In the genomic region with DNA sequence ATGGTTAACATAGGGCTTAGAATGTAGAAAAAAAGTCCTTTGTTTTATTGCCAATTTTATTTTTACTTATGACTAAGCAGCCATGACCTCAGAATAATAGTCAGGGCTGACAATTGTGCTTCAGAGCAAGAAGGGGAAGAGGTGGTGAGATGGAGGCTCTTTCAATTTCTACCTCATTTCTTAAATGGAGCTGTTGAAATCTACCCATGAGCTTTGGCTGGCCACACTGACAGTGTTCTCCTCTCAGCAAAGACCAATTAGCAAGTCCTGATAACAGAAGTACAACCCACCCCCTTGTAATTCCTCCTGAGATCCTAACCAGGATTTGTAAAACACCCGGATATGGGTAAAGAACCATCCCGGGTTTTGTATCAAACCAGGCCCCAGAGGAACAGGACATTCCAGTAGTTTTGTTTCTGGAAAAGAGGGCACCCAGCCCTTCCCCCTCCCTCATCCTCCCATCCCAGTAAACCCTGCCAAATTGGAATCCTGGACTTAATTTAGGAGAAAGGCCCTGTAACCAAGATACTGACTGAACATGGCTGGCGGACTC, we compare ENCODE assay signal across 9 cellular contexts. TPM values are rescaled to one million over a fixed set of nuclear protein-coding genes. Genes with fewer than 3 reads are reported as not detected.
DNase-seq lines count a peak whose midpoint lies in the region; ATAC-seq, FAIRE-seq and TF ChIP-seq lines count a peak whose summit lies in the region.
"Had no signal": no experiment of that assay in that cellular context is flagged by ENCODE, and none has a peak within 500 bp of the region (broad histone marks: within the 10 kb centered on the region; RNA-seq: fewer than 3 reads in every experiment).

A gene with protein sequence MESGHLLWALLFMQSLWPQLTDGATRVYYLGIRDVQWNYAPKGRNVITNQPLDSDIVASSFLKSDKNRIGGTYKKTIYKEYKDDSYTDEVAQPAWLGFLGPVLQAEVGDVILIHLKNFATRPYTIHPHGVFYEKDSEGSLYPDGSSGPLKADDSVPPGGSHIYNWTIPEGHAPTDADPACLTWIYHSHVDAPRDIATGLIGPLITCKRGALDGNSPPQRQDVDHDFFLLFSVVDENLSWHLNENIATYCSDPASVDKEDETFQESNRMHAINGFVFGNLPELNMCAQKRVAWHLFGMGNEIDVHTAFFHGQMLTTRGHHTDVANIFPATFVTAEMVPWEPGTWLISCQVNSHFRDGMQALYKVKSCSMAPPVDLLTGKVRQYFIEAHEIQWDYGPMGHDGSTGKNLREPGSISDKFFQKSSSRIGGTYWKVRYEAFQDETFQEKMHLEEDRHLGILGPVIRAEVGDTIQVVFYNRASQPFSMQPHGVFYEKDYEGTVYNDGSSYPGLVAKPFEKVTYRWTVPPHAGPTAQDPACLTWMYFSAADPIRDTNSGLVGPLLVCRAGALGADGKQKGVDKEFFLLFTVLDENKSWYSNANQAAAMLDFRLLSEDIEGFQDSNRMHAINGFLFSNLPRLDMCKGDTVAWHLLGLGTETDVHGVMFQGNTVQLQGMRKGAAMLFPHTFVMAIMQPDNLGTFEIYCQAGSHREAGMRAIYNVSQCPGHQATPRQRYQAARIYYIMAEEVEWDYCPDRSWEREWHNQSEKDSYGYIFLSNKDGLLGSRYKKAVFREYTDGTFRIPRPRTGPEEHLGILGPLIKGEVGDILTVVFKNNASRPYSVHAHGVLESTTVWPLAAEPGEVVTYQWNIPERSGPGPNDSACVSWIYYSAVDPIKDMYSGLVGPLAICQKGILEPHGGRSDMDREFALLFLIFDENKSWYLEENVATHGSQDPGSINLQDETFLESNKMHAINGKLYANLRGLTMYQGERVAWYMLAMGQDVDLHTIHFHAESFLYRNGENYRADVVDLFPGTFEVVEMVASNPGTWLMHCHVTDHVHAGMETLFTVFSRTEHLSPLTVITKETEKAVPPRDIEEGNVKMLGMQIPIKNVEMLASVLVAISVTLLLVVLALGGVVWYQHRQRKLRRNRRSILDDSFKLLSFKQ (plus strand): TSS at position 399 of the 553 bp plus-strand sequence. CDS start 6,324 bp downstream, outside the sequence.

- ATAC-seq in GM19452 (IDR thresholded peaks at IDR 0.05; ENCODE audit: unreplicated experiment) (peak; percentile 66), pancreas (no peak)

- H3K9ac ChIP-seq in stomach smooth muscle (ENCODE audit: low read length in 2 of 2), result peak within 1 kb of the TSS; percentile 69 to 76

- H3K4me3 ChIP-seq in stomach smooth muscle (ENCODE audit: low read length in 2 of 2), result peak within 1 kb of the TSS; percentile 72 to 77
- no peak within 1 kb of the TSS for H3K4me3 ChIP-seq in pancreas

- no peak for FAIRE-seq in pancreas (lab: Jason Lieb, UNC)

- 26 to 54% methylated on average over 3 of the region's 3 CpGs for WGBS in pancreas, 2 donors

- H3K27ac ChIP-seq in stomach smooth muscle (ENCODE audit: low read length), result peak within 1 kb of the TSS; percentile 38
- no peak within 1 kb of the TSS for H3K27ac ChIP-seq in pancreas

- intact Hi-C loops in pancreas (cut with DNase I), result no loop called here

- H3K9me3 ChIP-seq in stomach smooth muscle (ENCODE audit: control insufficient read depth in 2 of 2, low read length in 2 of 2) (no peaks in the 10 kb centered on the region), pancreas (no peaks in the 10 kb centered on the region)

- DNase-seq in NOMO-1 treated with DMSO at 0.1 percent for 48 hours (lab: John Stamatoyannopoulos, UW; ENCODE audit: unreplicated experiment) (peak; percentile 6), hypothalamus (lab: John Stamatoyannopoulos, UW) (peak in 28 of 51 donors; percentile 0 to 28 (median 4)), pancreas (no peak), NCI-H82 (lab: John Stamatoyannopoulos, UW) (no peak), NCI-H2171 treated with DMSO at 0.1 percent for 48 hours (lab: John Stamatoyannopoulos, UW) (no peak)
- no peak for DNase-seq in activated effector memory CD4-positive, alpha-beta T cell treated with Interleukin-2 at 50 U/mL for 16 hours

- H3K4me1 ChIP-seq in stomach smooth muscle (ENCODE audit: control insufficient read depth, insufficient read depth, low read length), result no peaks in the 10 kb centered on the region
- no peaks in the 10 kb centered on the region for H3K4me1 ChIP-seq in pancreas

- no peak for TF ChIP-seq CTCF in pancreas (IDR thresholded peaks at IDR 0.05)

- H3K27me3 ChIP-seq in stomach smooth muscle (ENCODE audit: control insufficient read depth in 1 of 2, insufficient read depth in 2 of 2, low read length in 2 of 2) (no peaks in the 10 kb centered on the region), pancreas (peaks cover 0 to 15% (median 4%) of the 10 kb centered on the region in 4 donors)

- no peaks in the 10 kb centered on the region for H3K36me3 ChIP-seq in stomach smooth muscle (ENCODE audit: control insufficient read depth in 2 of 2, insufficient read depth in 2 of 2, low read length in 2 of 2)
- H3K36me3 ChIP-seq in pancreas, result no peaks in the 10 kb centered on the region

RNA-seq across cellular contexts. Expression of the gene that starts here (rescaled TPM):
- total RNA-seq in pancreas, result 1 to 10 TPM in 3 of 6 donors, under 1 TPM in 3; 0.31 to 2.7 (median 1.1) TPM
- polyA plus RNA-seq in pancreas, result under 1 TPM; 0.38 to 0.54 TPM
- total RNA-seq: activated CD8-positive, alpha-beta memory T cell treated with anti-CD3 and anti-CD28 coated beads for 36 hours had no signal

Comparison
In these comparisons a context has a peak if more than half of its experiments do, and no peak if none do; other contexts are left out.
1. DNase-seq: peak in NOMO-1 treated with DMSO at 0.1 percent for 48 hours (single experiment) and hypothalamus (28 of 51); none in pancreas (0 of 6), NCI-H82 (single experiment), NCI-H2171 treated with DMSO at 0.1 percent for 48 hours (single experiment) and activated effector memory CD4-positive, alpha-beta T cell treated with Interleukin-2 at 50 U/mL for 16 hours (single experiment).
2. H3K4me3 ChIP-seq: peak in stomach smooth muscle (2 of 2); none in pancreas (0 of 4).